Comparison of ENCODE assay signal across 7 cellular contexts in genomic region chr11:78138694-78139421, GRCh38. TPM values are rescaled to one million over a fixed set of nuclear protein-coding genes. Genes with fewer than 3 reads are reported as not detected.
DNase-seq lines count a peak whose midpoint lies in the region; FAIRE-seq and TF ChIP-seq lines count a peak whose summit lies in the region.

No MANE protein-coding gene starts in this region.

- FAIRE-seq in GM12892 (lab: Jason Lieb, UNC), result peak; percentile 63

- H3K4me2 ChIP-seq in MM.1S (ENCODE audit: low read depth, low read length) (peak overlapping the region; percentile 85), parathyroid adenoma (ENCODE audit: low read length) (peak overlapping the region; percentile 70)

- H3F3A ChIP-seq in MM.1S (ENCODE audit: insufficient read depth, low read length), result peaks cover 16% of the 10 kb centered on the region

- DNase-seq in GM12892 (ENCODE audit: insufficient read length) (no peak), HAP-1 (ENCODE audit: low spot score in 2 of 2) (peak; percentile 41 to 52), MM.1S (peak; percentile 45), esophagus muscularis mucosa (ENCODE audit: extremely low spot score) (no peak), nucleus accumbens (lab: John Stamatoyannopoulos, UW) (no peak)
- peak; percentile 20 for DNase-seq in activated CD4-positive, alpha-beta T cell treated with anti-CD3 and anti-CD28 coated beads, Interleukin-2, amount 50 U/mL, for 1 hour

- H3K79me2 ChIP-seq in MM.1S (ENCODE audit: low read length), result peaks cover 28% of the 10 kb centered on the region
- peaks cover 2% of the 10 kb centered on the region for H3K79me2 ChIP-seq in parathyroid adenoma

- peak overlapping the region; percentile 86 for H3K9ac ChIP-seq in MM.1S (ENCODE audit: low read length)
- no peak overlapping the region for H3K9ac ChIP-seq in parathyroid adenoma

- TF ChIP-seq CTCF in MM.1S (IDR thresholded peaks at IDR 0.05; ENCODE audit: low read length), result peak; percentile 25
- TF ChIP-seq CTCF in esophagus muscularis mucosa (IDR thresholded peaks at IDR 0.05), result no peak
- TF ChIP-seq CTCF in parathyroid adenoma (IDR thresholded peaks at IDR 0.05), result no peak

- H3K9me3 ChIP-seq in HAP-1, result no peaks in the 10 kb centered on the region
- H3K9me3 ChIP-seq in MM.1S (replicated peaks; ENCODE audit: insufficient read depth, low read length), result no peaks in the 10 kb centered on the region
- H3K9me3 ChIP-seq in esophagus muscularis mucosa, result no peaks in the 10 kb centered on the region
- no peaks in the 10 kb centered on the region for H3K9me3 ChIP-seq in parathyroid adenoma (ENCODE audit: control insufficient read depth, low read length)

- no peaks in the 10 kb centered on the region for H3K27me3 ChIP-seq in HAP-1 (ENCODE audit: low read depth)
- no peaks in the 10 kb centered on the region for H3K27me3 ChIP-seq in MM.1S (replicated peaks; ENCODE audit: insufficient read depth, low read length)
- H3K27me3 ChIP-seq in esophagus muscularis mucosa, result no peaks in the 10 kb centered on the region
- no peaks in the 10 kb centered on the region for H3K27me3 ChIP-seq in parathyroid adenoma (ENCODE audit: control insufficient read depth, insufficient read depth, low read length)

- no peak for TF ChIP-seq EP300 in esophagus muscularis mucosa (IDR thresholded peaks at IDR 0.05)

- H3K4me1 ChIP-seq in HAP-1, result peaks cover 18% of the 10 kb centered on the region
- H3K4me1 ChIP-seq in MM.1S (ENCODE audit: low read length), result peaks cover 24% of the 10 kb centered on the region
- peaks cover 7 to 22% (median 16%) of the 10 kb centered on the region in 4 donors for H3K4me1 ChIP-seq in esophagus muscularis mucosa
- no peaks in the 10 kb centered on the region for H3K4me1 ChIP-seq in parathyroid adenoma

- H3K36me3 ChIP-seq in HAP-1 (replicated peaks) (peaks cover 13% of the 10 kb centered on the region), MM.1S (replicated peaks; ENCODE audit: insufficient read depth, low read length) (no peaks in the 10 kb centered on the region), esophagus muscularis mucosa (peaks cover 0 to 11% (median 7%) of the 10 kb centered on the region in 4 donors), parathyroid adenoma (ENCODE audit: control insufficient read depth, insufficient read depth, low read length) (no peaks in the 10 kb centered on the region)

- in situ Hi-C loops in HAP-1 (cut with MboI; ENCODE audit: low sequenced_read_pairs), result no loop called here

- no peaks in the 10 kb centered on the region for H3K9me2 ChIP-seq in MM.1S (replicated peaks; ENCODE audit: insufficient read depth, low read length)

- H4K20me1 ChIP-seq in MM.1S (ENCODE audit: insufficient read depth, low read length), result no peaks in the 10 kb centered on the region

- intact Hi-C loops in esophagus muscularis mucosa (cut with DNase I), result loop anchor here (5.0 kb wide), 1 partner anchor 278 kb away; the partner anchor contains the start of gene GAB2

- H3K27ac ChIP-seq in MM.1S (ENCODE audit: low read length), result peak overlapping the region; percentile 60
- H3K27ac ChIP-seq in esophagus muscularis mucosa (replicated peaks in 1 of 4), result peak overlapping the region; percentile 66 to 81 (median 74)
- peak overlapping the region; percentile 57 for H3K27ac ChIP-seq in parathyroid adenoma

- TF ChIP-seq POLR2A in GM12892 (IDR thresholded peaks at IDR 0.05; ENCODE audit: low read depth, low read length), result no peak
- TF ChIP-seq POLR2A in esophagus muscularis mucosa (IDR thresholded peaks at IDR 0.05; ENCODE audit: low read depth), result no peak

- peak overlapping the region; percentile 77 for H2AFZ ChIP-seq in MM.1S (ENCODE audit: low read length)
- peak overlapping the region; percentile 89 for H2AFZ ChIP-seq in parathyroid adenoma

- H3K4me3 ChIP-seq in HAP-1 (peak overlapping the region; percentile 53), MM.1S (ENCODE audit: low read length) (peak overlapping the region; percentile 83), esophagus muscularis mucosa (peak overlapping the region; percentile 68 to 83 (median 72)), parathyroid adenoma (ENCODE audit: low read depth, low read length) (peak overlapping the region; percentile 76)

- 20% methylated on average over 12 of the region's 12 CpGs for WGBS in esophagus muscularis mucosa

RNA-seq across cellular contexts. Expression of gene ALG8, which starts 0.6 kb away (rescaled TPM):
- polyA plus RNA-seq in GM12892 (2012; ENCODE audit: missing spikeins), result 33.8 TPM
- 10 to 100 TPM; 11.2 to 21.6 (median 15.7) TPM for total RNA-seq in esophagus muscularis mucosa

RNA-seq across cellular contexts. Expression of gene KCTD21, which starts 49.6 kb away (rescaled TPM):
- polyA plus RNA-seq in GM12892 (2012; ENCODE audit: missing spikeins), result 1.7 TPM
- total RNA-seq in esophagus muscularis mucosa, result 10 to 100 TPM in 2 of 4 donors, 1 to 10 TPM in 2; 6.6 to 21.0 (median 12.1) TPM

RNA-seq across cellular contexts. Expression of gene USP35, which starts 49.9 kb away (rescaled TPM):
- 2.4 TPM for polyA plus RNA-seq in GM12892 (2012; ENCODE audit: missing spikeins)
- 10 to 100 TPM in 2 of 4 donors, 1 to 10 TPM in 2; 5.8 to 15.4 (median 11.3) TPM for total RNA-seq in esophagus muscularis mucosa

RNA-seq across cellular contexts. Expression of gene NDUFC2, which starts 59.2 kb away (rescaled TPM):
- polyA plus RNA-seq in GM12892 (2012; ENCODE audit: missing spikeins), result 84.8 TPM
- 100 to 1,000 TPM in 2 of 4 donors, 10 to 100 TPM in 2; 65.1 to 116 (median 91.1) TPM for total RNA-seq in esophagus muscularis mucosa

Comparison
In these comparisons a context has a peak if more than half of its experiments do, and no peak if none do; other contexts are left out.
1. DNase-seq: peak in HAP-1 (2 of 2), MM.1S (single experiment) and activated CD4-positive, alpha-beta T cell treated with anti-CD3 and anti-CD28 coated beads, Interleukin-2, amount 50 U/mL, for 1 hour (single experiment); none in GM12892 (single experiment), esophagus muscularis mucosa (single experiment) and nucleus accumbens (0 of 56).
2. Peak in every context shown above with its lines, with median percentiles within 50 percentile points of each other: H3K4me3 ChIP-seq and H3K27ac ChIP-seq.